In genomic region chr7:140697447-140698143, GRCh38 we compare ENCODE assay signal across 8 cellular contexts. TPM values are rescaled to one million over a fixed set of nuclear protein-coding genes. Genes with fewer than 3 reads are reported as not detected.
A peak's percentile ranks its signal among the peaks of the same experiment; 100 is the strongest.
DNase-seq lines count a peak whose midpoint lies in the region; ATAC-seq and TF ChIP-seq lines count a peak whose summit lies in the region.

No MANE protein-coding gene starts in this region.

- H3K4me1 ChIP-seq in heart left ventricle (peaks cover 4 to 32% (median 23%) of the 10 kb centered on the region in 12 donors), urinary bladder (ENCODE audit: insufficient read depth) (no peaks in the 10 kb centered on the region)

- no peaks in the 10 kb centered on the region for H3K9me3 ChIP-seq in heart left ventricle

- H3K27ac ChIP-seq in heart left ventricle (peak overlapping the region in 11 of 12 donors; percentile 90 to 99 (median 96)), urinary bladder (ENCODE audit: low read depth) (peak overlapping the region; percentile 80)

- H3K27ac Mint-ChIP-seq in brain (peak overlapping the region; percentile 97 to 100 (median 99)), memory B cell (peak overlapping the region; percentile 97)

- H3K36me3 Mint-ChIP-seq in brain (peaks cover 17% of the 10 kb centered on the region), memory B cell (peaks cover 2% of the 10 kb centered on the region)

- H3K4me3 ChIP-seq in heart left ventricle = peak overlapping the region; percentile 49 to 91 (median 82)
- H3K4me3 ChIP-seq in urinary bladder (ENCODE audit: low read depth, low read length) = peak overlapping the region; percentile 82

- TF ChIP-seq POLR2A in heart left ventricle (IDR thresholded peaks at IDR 0.05) = no peak

- peaks cover 42% of the 10 kb centered on the region for H3K4me1 Mint-ChIP-seq in brain
- H3K4me1 Mint-ChIP-seq in memory B cell = peaks cover 19% of the 10 kb centered on the region

- peaks cover 6% of the 10 kb centered on the region for H3K27me3 Mint-ChIP-seq in brain
- H3K27me3 Mint-ChIP-seq in memory B cell = no peaks in the 10 kb centered on the region

- H3K4me3 Mint-ChIP-seq in brain (peak overlapping the region; percentile 91 to 99 (median 95)), memory B cell (peak overlapping the region; percentile 94)

- WGBS in heart left ventricle, 4 donors = 26 to 29% (median 27%) methylated on average over 24 of the region's 24 CpGs
- 27% methylated on average over 24 of the region's 24 CpGs for WGBS in urinary bladder

- no peaks in the 10 kb centered on the region for H3K27me3 ChIP-seq in heart left ventricle

- TF ChIP-seq CTCF in heart left ventricle (IDR thresholded peaks at IDR 0.05) = no peak
- TF ChIP-seq CTCF in brain (conservative IDR thresholded peaks at IDR 0.05) = no peak

- H3K9me3 Mint-ChIP-seq in brain = no peaks in the 10 kb centered on the region
- H3K9me3 Mint-ChIP-seq in memory B cell = no peaks in the 10 kb centered on the region

- ATAC-seq in heart left ventricle = no peak
- no peak for ATAC-seq in Right ventricle myocardium inferior
- no peak for ATAC-seq in memory B cell (ENCODE audit: low read depth)
- no peak for ATAC-seq in GM19455 (IDR thresholded peaks at IDR 0.05; ENCODE audit: unreplicated experiment)
- ATAC-seq in HG02642 (IDR thresholded peaks at IDR 0.05; ENCODE audit: poor library complexity, unreplicated experiment) = no peak

- H3K36me3 ChIP-seq in heart left ventricle = peaks cover 0 to 5% (median 0%) of the 10 kb centered on the region in 9 donors
- H3K36me3 ChIP-seq in urinary bladder (ENCODE audit: insufficient read depth) = no peaks in the 10 kb centered on the region

- intact Hi-C loops in heart left ventricle (cut with DNase I) = loop anchor here in 3 of 10 donors (10.0 kb wide), 2 partner anchors 227 to 317 kb away; partner anchors contain the start of genes BRAF (in 3 of the 3) and MRPS33 (in 1 of the 3)
- intact Hi-C loops in Right ventricle myocardium inferior (cut with DNase I) = no loop called here

- no peak for DNase-seq in heart left ventricle
- no peak for DNase-seq in Right ventricle myocardium inferior (ENCODE audit: missing footprints)
- DNase-seq in memory B cell (ENCODE audit: low spot score in 2 of 2) = no peak
- DNase-seq in GF-D8 (lab: John Stamatoyannopoulos, UW) = no peak

RNA-seq across cellular contexts. Expression of gene NDUFB2, which starts 1.1 kb away (rescaled TPM):
- total RNA-seq in heart left ventricle = 1,000 to 10,000 TPM in 1 of 9 donors, 100 to 1,000 TPM in 8; 458 to 1,005 (median 615) TPM
- 100 to 1,000 TPM; 525 to 727 TPM for polyA plus RNA-seq in heart left ventricle
- total RNA-seq in Right ventricle myocardium inferior = 744 TPM
- 340 TPM for polyA plus RNA-seq in brain (ENCODE audit: insufficient read depth, low read depth, low replicate concordance)
- 90.2 TPM for total RNA-seq in urinary bladder
- polyA plus RNA-seq in urinary bladder = 269 TPM

RNA-seq across cellular contexts. Expression of gene ADCK2, which starts 24.9 kb away (rescaled TPM):
- total RNA-seq in heart left ventricle = 10 to 100 TPM in 6 of 9 donors, 1 to 10 TPM in 3; 6.8 to 18.3 (median 10.5) TPM
- polyA plus RNA-seq in heart left ventricle = 10 to 100 TPM in 1 of 2 donors, 1 to 10 TPM in 1; 5.3 to 15.4 TPM
- total RNA-seq in Right ventricle myocardium inferior = 11.6 TPM
- 45.7 TPM for polyA plus RNA-seq in brain (ENCODE audit: insufficient read depth, low read depth, low replicate concordance)
- total RNA-seq in urinary bladder = 15.6 TPM
- 17.2 TPM for polyA plus RNA-seq in urinary bladder

RNA-seq across cellular contexts. Expression of gene DENND2A, which starts 57.0 kb away (rescaled TPM):
- total RNA-seq in heart left ventricle = 10 to 100 TPM in 6 of 9 donors, 1 to 10 TPM in 3; 6.7 to 17.9 (median 10.8) TPM
- polyA plus RNA-seq in heart left ventricle = 1 to 10 TPM; 4.6 to 6.2 TPM
- total RNA-seq in Right ventricle myocardium inferior = 15.0 TPM
- polyA plus RNA-seq in brain (ENCODE audit: insufficient read depth, low read depth, low replicate concordance) = 49.3 TPM
- total RNA-seq in urinary bladder = 34.4 TPM
- polyA plus RNA-seq in urinary bladder = 16.9 TPM
